In the genomic region with DNA sequence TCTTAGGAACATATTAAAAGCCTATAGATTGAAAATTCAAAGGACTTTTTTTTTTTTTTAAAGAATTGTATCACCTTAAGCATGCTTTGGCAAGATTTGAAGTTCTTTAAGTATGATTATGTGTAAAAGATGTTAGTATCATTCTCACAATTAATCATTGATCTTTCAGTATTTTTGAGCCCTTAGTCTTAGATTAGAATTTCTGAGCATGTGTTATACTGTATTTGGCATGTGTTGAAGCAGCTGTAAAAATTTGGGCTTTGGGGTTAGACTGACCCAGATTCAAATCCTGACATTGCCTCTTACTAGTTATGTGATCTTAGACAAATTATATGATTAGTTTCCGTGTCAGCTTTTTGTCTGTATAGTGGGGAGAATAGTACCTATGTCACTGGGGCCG, we compare ENCODE assay signal across 22 cellular contexts. TPM values are rescaled to one million over a fixed set of nuclear protein-coding genes. Genes with fewer than 3 reads are reported as not detected.
DNase-seq lines count a peak whose midpoint lies in the region; ATAC-seq, FAIRE-seq and TF ChIP-seq lines count a peak whose summit lies in the region.
"Had no signal": no experiment of that assay in that cellular context is flagged by ENCODE, and none has a peak within 500 bp of the region (broad histone marks: within the 10 kb centered on the region; RNA-seq: fewer than 3 reads in every experiment).

No MANE protein-coding gene starts in this region.

- no peak for DNase-seq in natural killer cell treated with Interleukin-12 subunit alpha and Interleukin-12 subunit beta and Interleukin-15 and Interleukin-18, amount 100 ng/mL, for 72 hours (ENCODE audit: low spot score)
- no peak for DNase-seq in natural killer cell
- DNase-seq in myocyte (ENCODE audit: low read depth) = peak; percentile 27
- no peak for DNase-seq in NCI-H526 treated with DMSO at 0.1 percent for 48 hours (lab: John Stamatoyannopoulos, UW)
- no peak for DNase-seq in D721Med (ENCODE audit: insufficient read length, low spot score)
- DNase-seq in WERI-Rb-1 = no peak
- DNase-seq: ACHN, C1 segment of cervical spinal cord, DND-41, H9, MG63, NCI-H1048, NCI-H1436 treated with DMSO at 0.1 percent for 48 hours, NCI-H2029, NCI-H345, NCI-H524 treated with DMSO at 0.1 percent for 48 hours, PC-3, RPMI8226, SIG-M5 had no signal

- intact Hi-C loops in natural killer cell (cut with micrococcal nuclease) = no loop called here

- no peak overlapping the region for H3K4me3 ChIP-seq in WERI-Rb-1 (ENCODE audit: low read depth, low read length)
- H3K4me3 ChIP-seq: MG63 had no signal

- no peaks in the 10 kb centered on the region for H3K9me3 ChIP-seq in WERI-Rb-1 (ENCODE audit: severe bottlenecking)
- H3K9me3 ChIP-seq: MG63 had no signal

- no peaks in the 10 kb centered on the region for H3K36me3 ChIP-seq in WERI-Rb-1
- H3K36me3 ChIP-seq: MG63 had no signal

- H3K27ac ChIP-seq in WERI-Rb-1 = no peak overlapping the region
- H3K27ac ChIP-seq: KMS-11 had no signal

- peak in 1 of 2 donors; percentile 39 for ATAC-seq in natural killer cell treated with Interleukin-12 subunit alpha and Interleukin-12 subunit beta and Interleukin-15 and Interleukin-18, amount 100 ng/mL, for 72 hours
- no peak for ATAC-seq in natural killer cell
- ATAC-seq in activated T-helper 17 cell treated with anti-CD3 and anti-CD28 coated beads, Interleukin-2, amount 50 U/mL, for 72 hours (replicated peaks) = peak; percentile 6
- ATAC-seq: PC-3 had no signal

- H3K27me3 ChIP-seq in WERI-Rb-1 (ENCODE audit: insufficient read depth, low read depth, severe bottlenecking) = no peaks in the 10 kb centered on the region
- H3K27me3 ChIP-seq: MG63 had no signal

- H3K27ac Mint-ChIP-seq in natural killer cell treated with Interleukin-12 subunit alpha and Interleukin-12 subunit beta and Interleukin-15 and Interleukin-18, amount 100 ng/mL, for 72 hours = peak overlapping the region; percentile 36 to 48
- no peak overlapping the region for H3K27ac Mint-ChIP-seq in natural killer cell
- H3K27ac Mint-ChIP-seq in activated T-helper 17 cell treated with anti-CD3 and anti-CD28 coated beads, Interleukin-2, amount 50 U/mL, for 72 hours = peak overlapping the region; percentile 33
- H3K27ac Mint-ChIP-seq: H9 had no signal

- FAIRE-seq in D721Med (lab: Jason Lieb, UNC) = no peak
- FAIRE-seq: G401.6 had no signal

- TF ChIP-seq CTCF in natural killer cell (IDR thresholded peaks at IDR 0.05) = no peak
- TF ChIP-seq CTCF in D721Med (IDR thresholded peaks at IDR 0.05; ENCODE audit: insufficient read depth, missing control alignments) = no peak
- no peak for TF ChIP-seq CTCF in WERI-Rb-1 (IDR thresholded peaks at IDR 0.05; ENCODE audit: low read depth, low read length)

- H3K9me3 Mint-ChIP-seq in natural killer cell treated with Interleukin-12 subunit alpha and Interleukin-12 subunit beta and Interleukin-15 and Interleukin-18, amount 100 ng/mL, for 72 hours = no peaks in the 10 kb centered on the region
- no peaks in the 10 kb centered on the region for H3K9me3 Mint-ChIP-seq in natural killer cell
- no peaks in the 10 kb centered on the region for H3K9me3 Mint-ChIP-seq in activated T-helper 17 cell treated with anti-CD3 and anti-CD28 coated beads, Interleukin-2, amount 50 U/mL, for 72 hours
- H3K9me3 Mint-ChIP-seq: H9 had no signal

- H3K4me3 Mint-ChIP-seq in natural killer cell treated with Interleukin-12 subunit alpha and Interleukin-12 subunit beta and Interleukin-15 and Interleukin-18, amount 100 ng/mL, for 72 hours = peak overlapping the region; percentile 40
- no peak overlapping the region for H3K4me3 Mint-ChIP-seq in natural killer cell
- H3K4me3 Mint-ChIP-seq in activated T-helper 17 cell treated with anti-CD3 and anti-CD28 coated beads, Interleukin-2, amount 50 U/mL, for 72 hours = peak overlapping the region; percentile 28
- H3K4me3 Mint-ChIP-seq: H9 had no signal

- H3K4me1 Mint-ChIP-seq in natural killer cell treated with Interleukin-12 subunit alpha and Interleukin-12 subunit beta and Interleukin-15 and Interleukin-18, amount 100 ng/mL, for 72 hours (ENCODE audit: low read depth in 2 of 2) = peaks cover 57 to 77% of the 10 kb centered on the region in 2 donors
- H3K4me1 Mint-ChIP-seq in natural killer cell = peaks cover 47 to 66% of the 10 kb centered on the region in 2 donors
- H3K4me1 Mint-ChIP-seq in activated T-helper 17 cell treated with anti-CD3 and anti-CD28 coated beads, Interleukin-2, amount 50 U/mL, for 72 hours = peaks cover 73% of the 10 kb centered on the region

- H3K27me3 Mint-ChIP-seq in natural killer cell treated with Interleukin-12 subunit alpha and Interleukin-12 subunit beta and Interleukin-15 and Interleukin-18, amount 100 ng/mL, for 72 hours = no peaks in the 10 kb centered on the region
- H3K27me3 Mint-ChIP-seq in natural killer cell (ENCODE audit: low read depth in 2 of 2) = no peaks in the 10 kb centered on the region
- no peaks in the 10 kb centered on the region for H3K27me3 Mint-ChIP-seq in activated T-helper 17 cell treated with anti-CD3 and anti-CD28 coated beads, Interleukin-2, amount 50 U/mL, for 72 hours

- no peaks in the 10 kb centered on the region for H3K36me3 Mint-ChIP-seq in natural killer cell treated with Interleukin-12 subunit alpha and Interleukin-12 subunit beta and Interleukin-15 and Interleukin-18, amount 100 ng/mL, for 72 hours
- no peaks in the 10 kb centered on the region for H3K36me3 Mint-ChIP-seq in natural killer cell
- H3K36me3 Mint-ChIP-seq in activated T-helper 17 cell treated with anti-CD3 and anti-CD28 coated beads, Interleukin-2, amount 50 U/mL, for 72 hours (ENCODE audit: low read depth) = peaks cover 44% of the 10 kb centered on the region

RNA-seq across cellular contexts. Expression of a gene that starts 6.3 kb away (rescaled TPM):
- total RNA-seq in natural killer cell treated with Interleukin-12 subunit alpha and Interleukin-12 subunit beta and Interleukin-15 and Interleukin-18, amount 100 ng/mL, for 72 hours = 10 to 100 TPM; 59.9 to 66.8 TPM
- 10 to 100 TPM; 37.2 to 46.1 (median 44.0) TPM for total RNA-seq in natural killer cell
- 10 to 100 TPM; 77.8 to 78.4 TPM for total RNA-seq in activated T-helper 17 cell treated with anti-CD3 and anti-CD28 coated beads, Interleukin-2, amount 50 U/mL, for 72 hours
- 49.8 and 57.5 TPM in 2 replicates for total RNA-seq in myocyte
- polyA plus RNA-seq in myocyte (2012) = 36.7 TPM

RNA-seq across cellular contexts. Expression of a gene that starts 33.2 kb away (rescaled TPM):
- 10 to 100 TPM; 55.8 to 63.1 TPM for total RNA-seq in natural killer cell treated with Interleukin-12 subunit alpha and Interleukin-12 subunit beta and Interleukin-15 and Interleukin-18, amount 100 ng/mL, for 72 hours
- total RNA-seq in natural killer cell (10 to 100 TPM; 60.5 to 71.0 (median 67.7) TPM), myocyte (2.3 and 3.8 TPM in 2 replicates)
- total RNA-seq in activated T-helper 17 cell treated with anti-CD3 and anti-CD28 coated beads, Interleukin-2, amount 50 U/mL, for 72 hours = 10 to 100 TPM; 34.5 to 57.0 TPM
- polyA plus RNA-seq in myocyte (2012) = 14.2 TPM

RNA-seq across cellular contexts. Expression of a gene that starts 34.7 kb away (rescaled TPM):
- 10 to 100 TPM; 78.6 to 88.2 TPM for total RNA-seq in natural killer cell treated with Interleukin-12 subunit alpha and Interleukin-12 subunit beta and Interleukin-15 and Interleukin-18, amount 100 ng/mL, for 72 hours
- total RNA-seq in natural killer cell = 100 to 1,000 TPM in 1 of 3 donors, 10 to 100 TPM in 2; 79.4 to 101 (median 93.9) TPM
- total RNA-seq in activated T-helper 17 cell treated with anti-CD3 and anti-CD28 coated beads, Interleukin-2, amount 50 U/mL, for 72 hours = 10 to 100 TPM; 67.5 to 82.8 TPM
- 15.8 and 18.6 TPM in 2 replicates for total RNA-seq in myocyte
- 53.7 TPM for polyA plus RNA-seq in myocyte (2012)

Comparison
In these comparisons a context has a peak if more than half of its experiments do, and no peak if none do; other contexts are left out.
1. H3K27ac Mint-ChIP-seq: peak in natural killer cell treated with Interleukin-12 subunit alpha and Interleukin-12 subunit beta and Interleukin-15 and Interleukin-18, amount 100 ng/mL, for 72 hours (2 of 2) and activated T-helper 17 cell treated with anti-CD3 and anti-CD28 coated beads, Interleukin-2, amount 50 U/mL, for 72 hours (single experiment); none in natural killer cell (0 of 2).